36 cellular contexts compared by ENCODE assay signal in genomic region chr16:84016477-84016876, GRCh38. TPM values are rescaled to one million over a fixed set of nuclear protein-coding genes. Genes with fewer than 3 reads are reported as not detected.
"Had no signal": no experiment of that assay in that cellular context is flagged by ENCODE, and none has a peak within 500 bp of the region (broad histone marks: within the 10 kb centered on the region; RNA-seq: fewer than 3 reads in every experiment).

No MANE protein-coding gene starts in this region.

- H3K36me3 ChIP-seq: adrenal gland, brain microvascular endothelial cell, breast epithelium had no signal

- H3K4me1 ChIP-seq: adrenal gland, body of pancreas, breast epithelium had no signal

- ATAC-seq: activated CD8-positive, alpha-beta T cell treated with anti-CD3 and anti-CD28 coated beads for 36 hours; activated naive CD4-positive, alpha-beta T cell treated with anti-CD3 and anti-CD28 coated beads, Interleukin-2, amount 50 U/mL, for 72 hours; activated T-cell treated with anti-CD3 and anti-CD28 coated beads, Interleukin-2, amount 50 U/mL, for 4 hours; activated T-cell treated with anti-CD3 and anti-CD28 coated beads, Interleukin-2, amount 50 U/mL, for 72 hours; activated T-helper 17 cell treated with anti-CD3 and anti-CD28 coated beads, Interleukin-2, amount 50 U/mL, for 72 hours; body of pancreas had no signal

- H3K9me3 ChIP-seq: adrenal gland had no signal

- H3K27ac ChIP-seq: adrenal gland, body of pancreas, brain microvascular endothelial cell, breast epithelium, VCaP had no signal

- DNase-seq: activated B cell treated with CpG ODN at 0.5 μM for 24 hours; activated CD4-positive, alpha-beta memory T cell treated with anti-CD3 and anti-CD28 coated beads for 36 hours; activated CD4-positive, alpha-beta T cell treated with anti-CD3 and anti-CD28 coated beads for 4 hours; activated CD4-positive, alpha-beta T cell treated with anti-CD3 and anti-CD28 coated beads, Interleukin-2, amount 10 ng/mL, durations not matched to agents 24 days and 14 days; activated CD4-positive, alpha-beta T cell treated with anti-CD3 and anti-CD28 coated beads, Interleukin-2, amount 50 U/mL, for 1 hour; activated CD4-positive, alpha-beta T cell treated with anti-CD3 and anti-CD28 coated beads, Interleukin-2, amount 50 U/mL, for 4 hours; activated CD4-positive, CD25-positive, alpha-beta regulatory T cell treated with anti-CD3 and anti-CD28 coated beads, Interleukin-2, amount 50 U/mL, for 72 hours; activated CD8-positive, alpha-beta memory T cell treated with anti-CD3 and anti-CD28 coated beads, Interleukin-2, amount 50 U/mL, for 4 hours; activated CD8-positive, alpha-beta T cell treated with anti-CD3 and anti-CD28 coated beads for 36 hours; activated effector memory CD4-positive, alpha-beta T cell treated with anti-CD3 and anti-CD28 coated beads, Interleukin-2, amount 50 U/mL, for 16 hours; activated gamma-delta T cell treated with Interleukin-2 at 50 U/mL for 16 hours; activated naive CD4-positive, alpha-beta T cell; activated naive CD4-positive, alpha-beta T cell treated with anti-CD3 and anti-CD28 coated beads for 36 hours; activated naive CD4-positive, alpha-beta T cell treated with anti-CD3 and anti-CD28 coated beads, Interleukin-2, amount 50 U/mL, for 16 hours; activated naive CD8-positive, alpha-beta T cell treated with anti-CD3 and anti-CD28 coated beads for 36 hours; activated T-cell treated with anti-CD3 and anti-CD28 coated beads for 4 hours; activated T-cell treated with anti-CD3 and anti-CD28 coated beads, Interleukin-2, amount 50 U/mL, for 1 hour; activated T-cell treated with anti-CD3 and anti-CD28 coated beads, Interleukin-2, amount 50 U/mL, for 4 hours; activated T-cell treated with anti-CD3 and anti-CD28 coated beads, Interleukin-2, amount 50 U/mL, for 72 hours; adrenal gland; amniotic stem cell; aorta; body of pancreas; brain microvascular endothelial cell; central memory CD4-positive, alpha-beta T cell; T-helper 1 cell; T-helper 2 cell; T-helper 9 cell had no signal

- H3K4me3 ChIP-seq: adrenal gland, body of pancreas, breast epithelium had no signal

- H3K27me3 ChIP-seq: adrenal gland, body of pancreas, brain microvascular endothelial cell, breast epithelium had no signal

RNA-seq across cellular contexts. Expression of gene SLC38A8, which starts 26.1 kb away (rescaled TPM):
- total RNA-seq: activated B cell treated with CpG ODN at 0.5 μM for 24 hours; activated CD4-positive, alpha-beta memory T cell treated with anti-CD3 and anti-CD28 coated beads for 36 hours; activated CD4-positive, alpha-beta T cell treated with anti-CD3 and anti-CD28 coated beads, Interleukin-2, amount 10 ng/mL, durations not matched to agents 24 days and 14 days; activated CD8-positive, alpha-beta memory T cell treated with anti-CD3 and anti-CD28 coated beads for 36 hours; activated CD8-positive, alpha-beta T cell treated with anti-CD3 and anti-CD28 coated beads for 36 hours; activated naive CD4-positive, alpha-beta T cell treated with anti-CD3 and anti-CD28 coated beads for 36 hours; activated naive CD4-positive, alpha-beta T cell treated with anti-CD3 and anti-CD28 coated beads, Interleukin-2, amount 50 U/mL, for 72 hours; activated naive CD8-positive, alpha-beta T cell treated with anti-CD3 and anti-CD28 coated beads for 36 hours; activated T-cell treated with anti-CD3 and anti-CD28 coated beads, Interleukin-2, amount 50 U/mL, for 4 hours; activated T-cell treated with anti-CD3 and anti-CD28 coated beads, Interleukin-2, amount 50 U/mL, for 72 hours; activated T-helper 1 cell treated with anti-CD3 and anti-CD28 coated beads, Interleukin-12 subunit alpha, Interleukin-12 subunit beta, Interleukin-2, Interleukin-4 antibody, amounts not matched to agents 30 ng/mL and 10 ng/mL and 1 ng/mL, durations not matched to agents 14 hours and 24 hours and 36 hours; activated T-helper 17 cell treated with anti-CD3 and anti-CD28 coated beads, Interleukin-2, amount 50 U/mL, for 72 hours; aorta; astrocyte; body of pancreas; breast epithelium; cardiac septum had no signal
- polyA plus RNA-seq: aorta had no signal

RNA-seq across cellular contexts. Expression of gene NECAB2, which starts 48.4 kb away (rescaled TPM):
- total RNA-seq: activated B cell treated with CpG ODN at 0.5 μM for 24 hours; activated CD4-positive, alpha-beta memory T cell treated with anti-CD3 and anti-CD28 coated beads for 36 hours; activated CD4-positive, alpha-beta T cell treated with anti-CD3 and anti-CD28 coated beads, Interleukin-2, amount 10 ng/mL, durations not matched to agents 24 days and 14 days; activated CD8-positive, alpha-beta memory T cell treated with anti-CD3 and anti-CD28 coated beads for 36 hours; activated CD8-positive, alpha-beta T cell treated with anti-CD3 and anti-CD28 coated beads for 36 hours; activated naive CD4-positive, alpha-beta T cell treated with anti-CD3 and anti-CD28 coated beads for 36 hours; activated naive CD4-positive, alpha-beta T cell treated with anti-CD3 and anti-CD28 coated beads, Interleukin-2, amount 50 U/mL, for 72 hours; activated naive CD8-positive, alpha-beta T cell treated with anti-CD3 and anti-CD28 coated beads for 36 hours; activated T-cell treated with anti-CD3 and anti-CD28 coated beads, Interleukin-2, amount 50 U/mL, for 4 hours; activated T-helper 1 cell treated with anti-CD3 and anti-CD28 coated beads, Interleukin-12 subunit alpha, Interleukin-12 subunit beta, Interleukin-2, Interleukin-4 antibody, amounts not matched to agents 30 ng/mL and 10 ng/mL and 1 ng/mL, durations not matched to agents 14 hours and 24 hours and 36 hours; activated T-helper 17 cell treated with anti-CD3 and anti-CD28 coated beads, Interleukin-2, amount 50 U/mL, for 72 hours had no signal
- polyA plus RNA-seq: aorta had no signal
